1 cellular context compared by ENCODE assay signal in the genomic region with DNA sequence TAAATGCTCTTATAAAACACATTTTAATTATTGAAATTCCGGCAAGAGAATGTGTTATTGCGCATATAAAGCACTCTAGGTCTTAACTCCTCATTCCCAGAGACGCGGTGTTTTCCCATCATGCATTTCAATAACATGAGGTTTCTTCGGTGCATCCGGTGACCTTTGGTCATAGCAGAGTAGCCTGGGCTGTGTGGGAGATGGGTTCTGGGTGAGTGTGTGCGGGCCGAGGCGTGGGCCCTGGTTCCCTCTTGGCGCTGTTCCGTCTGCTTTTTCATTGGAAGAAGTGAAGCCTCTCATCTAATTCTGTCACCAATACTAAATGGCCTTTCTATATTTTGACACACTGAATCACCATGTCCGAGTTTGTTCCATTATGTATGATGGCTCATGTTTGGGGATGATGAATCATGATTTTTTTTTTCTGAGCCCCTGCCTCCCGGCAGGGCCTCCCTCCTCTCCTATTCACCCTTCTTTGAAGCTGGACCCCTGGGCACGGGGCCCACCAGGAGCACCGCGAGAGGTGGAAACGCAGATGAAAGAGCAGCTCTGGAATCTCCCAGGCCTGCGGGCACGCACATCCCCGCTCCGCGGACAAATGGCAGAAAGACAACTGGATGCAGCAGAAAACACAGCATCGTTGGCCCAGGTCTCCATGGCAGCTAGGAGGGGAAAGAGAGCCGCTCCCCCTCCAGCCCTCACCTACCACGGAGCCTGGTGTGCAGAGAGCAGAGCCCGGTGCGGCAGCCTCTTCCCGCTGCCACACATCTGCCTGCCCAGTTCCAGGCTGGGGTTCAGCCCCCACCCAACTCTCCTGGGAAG.
TF ChIP-seq lines count a peak whose summit lies in the region.

No MANE protein-coding gene starts in this region.

TF ChIP-seq in K562, 482 proteins besides CTCF, POLR2A, EP300 and RAD21:
- TF ChIP-seq ZFP36 (IDR thresholded peaks at IDR 0.05; ENCODE audit: low read depth, low read length, partially characterized antibody) (no peak), SRSF7 (optimal IDR thresholded peaks at IDR 0.05; ENCODE audit: low read depth, low read length) (no peak), PHF20 (IDR thresholded peaks at IDR 0.05; ENCODE audit: partially characterized antibody) (no peak), CHCHD3 (CRISPR knock-in tag; IDR thresholded peaks at IDR 0.05) (no peak), HOXB6 (CRISPR knock-in tag; IDR thresholded peaks at IDR 0.05; ENCODE audit: borderline replicate concordance) (no peak), NONO (IDR thresholded peaks at IDR 0.05; ENCODE audit: low read depth in 2 of 2, low read length in 1 of 2) (no peak), ZNF175 (CRISPR knock-in tag; IDR thresholded peaks at IDR 0.05; ENCODE audit: low read depth) (no peak), SLC30A9 (CRISPR knock-in tag; IDR thresholded peaks at IDR 0.05) (no peak), POLR2G (IDR thresholded peaks at IDR 0.05; ENCODE audit: low read depth, low read length) (peak; percentile 34; the same call in 1 of the 2 replicates), BRF1 (IDR thresholded peaks at IDR 0.05; ENCODE audit: borderline replicate concordance, extremely low read depth, insufficient read length) (no peak), RB1 (IDR thresholded peaks at IDR 0.05; ENCODE audit: low read depth) (no peak), ZNF592 (IDR thresholded peaks at IDR 0.05) (0 out of 2 replicates have a peak, but pooled peaks have one; percentile 20), GTF3C2 (IDR thresholded peaks at IDR 0.05; ENCODE audit: borderline replicate concordance, extremely low read depth, insufficient read length) (no peak), VEZF1 (CRISPR knock-in tag; IDR thresholded peaks at IDR 0.05) (no peak), TSC22D4 (tag; IDR thresholded peaks at IDR 0.05) (no peak), EGR1 (conservative IDR thresholded peaks at IDR 0.05) (peak; percentile 37), STAG1 (CRISPR knock-in tag; IDR thresholded peaks at IDR 0.05; ENCODE audit: borderline replicate concordance) (no peak), ZNF766 (CRISPR knock-in tag; conservative IDR thresholded peaks at IDR 0.05) (peak; percentile 94), FIP1L1 (IDR thresholded peaks at IDR 0.05; ENCODE audit: low read depth, low read length, poor library complexity, severe bottlenecking) (no peak), TRIM28 (IDR thresholded peaks at IDR 0.05) (no peak), NCOA6 (IDR thresholded peaks at IDR 0.05) (no peak), CREM (IDR thresholded peaks at IDR 0.05; ENCODE audit: low read depth) (no peak), HMG20B (CRISPR knock-in tag; IDR thresholded peaks at IDR 0.05) (no peak), ZBTB33 (CRISPR knock-in tag; IDR thresholded peaks at IDR 0.05) (no peak), ZNF121 (CRISPR knock-in tag; conservative IDR thresholded peaks at IDR 0.05) (no peak), POLR2H (tag; IDR thresholded peaks at IDR 0.05; ENCODE audit: low read depth) (no peak), FOS (IDR thresholded peaks at IDR 0.05; ENCODE audit: extremely low read depth, insufficient read length) (no peak), MTF1 (CRISPR knock-in tag; IDR thresholded peaks at IDR 0.05; ENCODE audit: borderline replicate concordance) (no peak), NFIX (CRISPR knock-in tag; IDR thresholded peaks at IDR 0.05; ENCODE audit: low read depth) (no peak), MYBL2 (IDR thresholded peaks at IDR 0.05; ENCODE audit: low read depth) (no peak), MYBL2 (CRISPR knock-in tag; IDR thresholded peaks at IDR 0.05; ENCODE audit: borderline replicate concordance) (no peak), NELFE (IDR thresholded peaks at IDR 0.05; ENCODE audit: insufficient read depth, insufficient read length) (no peak), ZNF143 (CRISPR knock-in tag; IDR thresholded peaks at IDR 0.05) (peak; percentile 45; the same call in 1 of the 2 replicates), ZNF79 (CRISPR knock-in tag; IDR thresholded peaks at IDR 0.05; ENCODE audit: low read depth) (no peak)
- TF ChIP-seq, protein P1, sequence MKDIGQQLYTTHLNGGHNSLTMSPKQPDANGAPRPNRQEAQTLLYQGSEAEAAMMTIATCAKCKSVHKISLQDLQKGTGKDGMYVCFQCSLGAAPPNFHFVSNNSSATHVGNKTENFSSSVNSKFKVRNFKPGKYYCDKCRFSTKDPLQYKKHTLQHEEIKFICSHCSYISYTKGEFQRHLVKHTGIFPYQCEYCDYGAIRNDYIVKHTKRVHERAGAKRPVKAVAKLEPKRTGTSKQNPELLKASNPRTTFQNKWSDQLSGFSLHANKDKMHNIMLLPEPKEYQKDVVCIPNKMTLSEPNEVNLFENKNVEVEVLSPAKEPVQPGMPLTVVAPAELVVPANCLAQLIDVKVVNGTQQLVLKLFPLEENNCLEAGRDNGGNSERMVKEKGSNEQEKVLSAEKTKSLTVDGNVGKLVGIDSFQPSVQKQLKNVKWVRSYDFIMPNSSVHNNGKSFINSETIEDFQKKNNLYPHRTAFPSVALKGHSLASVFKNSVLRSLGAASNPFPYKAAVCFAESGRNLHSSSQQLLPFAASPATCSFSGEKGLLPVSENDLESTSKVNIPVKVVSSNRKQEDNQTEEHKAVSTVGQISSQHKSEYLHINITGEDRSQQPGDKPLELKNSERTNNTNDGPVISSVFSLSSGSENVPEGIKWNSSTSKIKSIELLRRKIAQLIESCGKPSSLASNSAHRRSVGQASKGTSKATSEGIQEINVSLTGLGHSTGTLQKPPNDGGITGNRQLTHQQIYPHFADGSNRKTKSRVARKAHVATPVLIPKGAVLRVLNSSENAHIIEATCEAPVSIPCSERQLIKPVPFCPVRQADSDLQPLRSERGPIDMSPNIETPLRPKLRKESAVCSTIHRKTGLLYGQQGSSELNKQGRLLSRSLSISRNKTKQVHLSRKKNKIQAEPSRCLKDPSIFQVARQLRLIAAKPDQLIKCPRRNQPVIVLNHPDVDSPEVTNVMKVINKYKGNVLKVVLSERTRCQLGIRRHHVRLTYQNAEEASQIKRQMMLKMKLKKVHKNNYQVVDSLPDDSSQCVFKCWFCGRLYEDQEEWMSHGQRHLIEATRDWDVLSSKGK (CRISPR knock-in tag; IDR thresholded peaks at IDR 0.05), result no peak
- TF ChIP-seq, protein P2, sequence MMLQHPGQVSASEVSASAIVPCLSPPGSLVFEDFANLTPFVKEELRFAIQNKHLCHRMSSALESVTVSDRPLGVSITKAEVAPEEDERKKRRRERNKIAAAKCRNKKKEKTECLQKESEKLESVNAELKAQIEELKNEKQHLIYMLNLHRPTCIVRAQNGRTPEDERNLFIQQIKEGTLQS (IDR thresholded peaks at IDR 0.05), result 0 out of 2 replicates have a peak, but pooled peaks have one; percentile 8
- TF ChIP-seq, protein P2 (CRISPR knock-in tag; conservative IDR thresholded peaks at IDR 0.05), result no peak
- TF ChIP-seq, protein P3, sequence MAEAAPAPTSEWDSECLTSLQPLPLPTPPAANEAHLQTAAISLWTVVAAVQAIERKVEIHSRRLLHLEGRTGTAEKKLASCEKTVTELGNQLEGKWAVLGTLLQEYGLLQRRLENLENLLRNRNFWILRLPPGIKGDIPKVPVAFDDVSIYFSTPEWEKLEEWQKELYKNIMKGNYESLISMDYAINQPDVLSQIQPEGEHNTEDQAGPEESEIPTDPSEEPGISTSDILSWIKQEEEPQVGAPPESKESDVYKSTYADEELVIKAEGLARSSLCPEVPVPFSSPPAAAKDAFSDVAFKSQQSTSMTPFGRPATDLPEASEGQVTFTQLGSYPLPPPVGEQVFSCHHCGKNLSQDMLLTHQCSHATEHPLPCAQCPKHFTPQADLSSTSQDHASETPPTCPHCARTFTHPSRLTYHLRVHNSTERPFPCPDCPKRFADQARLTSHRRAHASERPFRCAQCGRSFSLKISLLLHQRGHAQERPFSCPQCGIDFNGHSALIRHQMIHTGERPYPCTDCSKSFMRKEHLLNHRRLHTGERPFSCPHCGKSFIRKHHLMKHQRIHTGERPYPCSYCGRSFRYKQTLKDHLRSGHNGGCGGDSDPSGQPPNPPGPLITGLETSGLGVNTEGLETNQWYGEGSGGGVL (CRISPR knock-in tag; IDR thresholded peaks at IDR 0.05), result no peak
